In the genomic region with DNA sequence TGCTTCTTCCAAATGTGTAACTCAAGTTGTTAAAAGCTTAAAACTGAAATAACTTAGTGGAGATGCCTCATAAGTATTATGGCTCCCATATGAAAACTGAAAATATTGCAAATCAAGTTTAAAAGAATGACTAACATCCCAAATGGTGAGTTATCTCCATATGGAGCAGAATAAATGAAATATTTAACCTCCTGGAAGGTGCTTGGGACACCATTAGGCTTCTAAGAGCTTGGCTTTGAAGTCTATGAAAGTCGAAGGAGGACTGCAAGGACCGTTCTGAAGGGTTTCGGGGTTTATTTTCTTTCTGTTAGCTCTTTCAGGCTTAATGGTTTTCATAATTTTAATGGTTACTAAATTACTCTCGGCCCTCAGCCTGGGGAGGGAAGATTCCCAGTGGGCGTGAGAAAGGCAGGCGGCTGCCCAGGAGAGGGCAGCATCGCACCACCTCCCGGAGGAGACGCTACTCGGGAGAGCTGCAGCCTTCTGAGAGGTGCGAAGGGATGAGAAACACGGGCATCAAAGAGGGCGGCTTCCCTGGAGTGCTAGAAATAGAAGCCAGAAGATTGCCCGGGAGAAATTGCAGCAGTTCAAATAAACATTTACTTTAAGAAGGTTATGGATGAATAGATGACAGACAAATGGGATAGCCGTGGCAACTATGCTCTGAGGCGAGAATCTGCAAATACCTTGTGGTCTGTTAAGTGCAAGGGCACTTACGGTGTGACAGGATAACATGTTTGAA, we compare ENCODE assay signal across 1 cellular context.
TF ChIP-seq lines count a peak whose summit lies in the region.

No MANE protein-coding gene starts in this region.

TF ChIP-seq in neural cell, 6 proteins besides CTCF, POLR2A, EP300 and RAD21:
- TF ChIP-seq REST (IDR thresholded peaks at IDR 0.05; ENCODE audit: borderline replicate concordance) (peak; percentile 67), POLR2AphosphoS5 (IDR thresholded peaks at IDR 0.05) (peak; percentile 52), TAF1 (IDR thresholded peaks at IDR 0.05; ENCODE audit: low read depth) (no peak), EZH2 (IDR thresholded peaks at IDR 0.05; ENCODE audit: borderline replicate concordance, insufficient read depth, low read length, poor library complexity, severe bottlenecking) (no peak), MXI1 (conservative IDR thresholded peaks at IDR 0.05; ENCODE audit: poor library complexity, severe bottlenecking) (no peak), SMC3 (conservative IDR thresholded peaks at IDR 0.05; ENCODE audit: poor library complexity) (peak; percentile 98)
